ENCODE assay signal across 18 cellular contexts in genomic region chr1:248573856-248574255, GRCh38. TPM values are rescaled to one million over a fixed set of nuclear protein-coding genes. Genes with fewer than 3 reads are reported as not detected.
"Had no signal": no experiment of that assay in that cellular context is flagged by ENCODE, and none has a peak within 500 bp of the region (broad histone marks: within the 10 kb centered on the region; RNA-seq: fewer than 3 reads in every experiment).

No MANE protein-coding gene starts in this region.

RNA-seq across cellular contexts. Expression of gene OR2T34, which starts 0.7 kb away (rescaled TPM):
- total RNA-seq: activated CD4-positive, alpha-beta memory T cell treated with anti-CD3 and anti-CD28 coated beads for 36 hours; activated CD4-positive, alpha-beta T cell treated with anti-CD3 and anti-CD28 coated beads, Interleukin-2, amount 10 ng/mL, durations not matched to agents 24 days and 14 days; activated CD8-positive, alpha-beta memory T cell treated with anti-CD3 and anti-CD28 coated beads for 36 hours; activated CD8-positive, alpha-beta T cell treated with anti-CD3 and anti-CD28 coated beads for 36 hours; activated naive CD4-positive, alpha-beta T cell treated with anti-CD3 and anti-CD28 coated beads for 36 hours; activated naive CD4-positive, alpha-beta T cell treated with anti-CD3 and anti-CD28 coated beads, Interleukin-2, amount 50 U/mL, for 72 hours; activated naive CD8-positive, alpha-beta T cell treated with anti-CD3 and anti-CD28 coated beads for 36 hours; activated T-cell treated with anti-CD3 and anti-CD28 coated beads, Interleukin-2, amount 50 U/mL, for 4 hours; activated T-cell treated with anti-CD3 and anti-CD28 coated beads, Interleukin-2, amount 50 U/mL, for 72 hours; activated T-helper 1 cell treated with anti-CD3 and anti-CD28 coated beads, Interleukin-12 subunit alpha, Interleukin-12 subunit beta, Interleukin-2, Interleukin-4 antibody, amounts not matched to agents 30 ng/mL and 10 ng/mL and 1 ng/mL, durations not matched to agents 14 hours and 24 hours and 36 hours; activated T-helper 17 cell treated with anti-CD3 and anti-CD28 coated beads, Interleukin-2, amount 50 U/mL, for 72 hours; adrenal gland; aorta; astrocyte; body of pancreas; breast epithelium; cardiac septum; cerebellum had no signal
- polyA plus RNA-seq: adrenal gland, aorta had no signal

RNA-seq across cellular contexts. Expression of gene OR2T29, which starts 11.3 kb away (rescaled TPM):
- total RNA-seq: activated CD4-positive, alpha-beta memory T cell treated with anti-CD3 and anti-CD28 coated beads for 36 hours; activated CD4-positive, alpha-beta T cell treated with anti-CD3 and anti-CD28 coated beads, Interleukin-2, amount 10 ng/mL, durations not matched to agents 24 days and 14 days; activated CD8-positive, alpha-beta memory T cell treated with anti-CD3 and anti-CD28 coated beads for 36 hours; activated CD8-positive, alpha-beta T cell treated with anti-CD3 and anti-CD28 coated beads for 36 hours; activated naive CD4-positive, alpha-beta T cell treated with anti-CD3 and anti-CD28 coated beads for 36 hours; activated naive CD4-positive, alpha-beta T cell treated with anti-CD3 and anti-CD28 coated beads, Interleukin-2, amount 50 U/mL, for 72 hours; activated naive CD8-positive, alpha-beta T cell treated with anti-CD3 and anti-CD28 coated beads for 36 hours; activated T-cell treated with anti-CD3 and anti-CD28 coated beads, Interleukin-2, amount 50 U/mL, for 4 hours; activated T-cell treated with anti-CD3 and anti-CD28 coated beads, Interleukin-2, amount 50 U/mL, for 72 hours; activated T-helper 1 cell treated with anti-CD3 and anti-CD28 coated beads, Interleukin-12 subunit alpha, Interleukin-12 subunit beta, Interleukin-2, Interleukin-4 antibody, amounts not matched to agents 30 ng/mL and 10 ng/mL and 1 ng/mL, durations not matched to agents 14 hours and 24 hours and 36 hours; activated T-helper 17 cell treated with anti-CD3 and anti-CD28 coated beads, Interleukin-2, amount 50 U/mL, for 72 hours; adrenal gland; aorta; astrocyte; body of pancreas; breast epithelium; cardiac septum; cerebellum had no signal
- polyA plus RNA-seq: adrenal gland, aorta had no signal

RNA-seq across cellular contexts. Expression of gene OR2T10, which starts 23.6 kb away (rescaled TPM):
- total RNA-seq: activated CD4-positive, alpha-beta memory T cell treated with anti-CD3 and anti-CD28 coated beads for 36 hours; activated CD4-positive, alpha-beta T cell treated with anti-CD3 and anti-CD28 coated beads, Interleukin-2, amount 10 ng/mL, durations not matched to agents 24 days and 14 days; activated CD8-positive, alpha-beta memory T cell treated with anti-CD3 and anti-CD28 coated beads for 36 hours; activated CD8-positive, alpha-beta T cell treated with anti-CD3 and anti-CD28 coated beads for 36 hours; activated naive CD4-positive, alpha-beta T cell treated with anti-CD3 and anti-CD28 coated beads for 36 hours; activated naive CD4-positive, alpha-beta T cell treated with anti-CD3 and anti-CD28 coated beads, Interleukin-2, amount 50 U/mL, for 72 hours; activated naive CD8-positive, alpha-beta T cell treated with anti-CD3 and anti-CD28 coated beads for 36 hours; activated T-cell treated with anti-CD3 and anti-CD28 coated beads, Interleukin-2, amount 50 U/mL, for 4 hours; activated T-cell treated with anti-CD3 and anti-CD28 coated beads, Interleukin-2, amount 50 U/mL, for 72 hours; activated T-helper 1 cell treated with anti-CD3 and anti-CD28 coated beads, Interleukin-12 subunit alpha, Interleukin-12 subunit beta, Interleukin-2, Interleukin-4 antibody, amounts not matched to agents 30 ng/mL and 10 ng/mL and 1 ng/mL, durations not matched to agents 14 hours and 24 hours and 36 hours; activated T-helper 17 cell treated with anti-CD3 and anti-CD28 coated beads, Interleukin-2, amount 50 U/mL, for 72 hours; adrenal gland; aorta; astrocyte; body of pancreas; breast epithelium; cardiac septum; cerebellum had no signal
- polyA plus RNA-seq: adrenal gland, aorta had no signal
